In genomic region chr10:124722812-124723783, GRCh38 we compare ENCODE assay signal across 8 cellular contexts. TPM values are rescaled to one million over a fixed set of nuclear protein-coding genes. Genes with fewer than 3 reads are reported as not detected.
DNase-seq lines count a peak whose midpoint lies in the region; ATAC-seq, FAIRE-seq and TF ChIP-seq lines count a peak whose summit lies in the region.

No MANE protein-coding gene starts in this region.

- H3K4me3 ChIP-seq in ACC112 (ENCODE audit: low read depth, low read length) (no peak overlapping the region), esophagus squamous epithelium (peak overlapping the region in 1 of 4 donors; percentile 25), small intestine (ENCODE audit: low read depth in 1 of 2, low read length in 2 of 2) (no peak overlapping the region)

- H3K9me3 ChIP-seq in esophagus squamous epithelium (no peaks in the 10 kb centered on the region), small intestine (ENCODE audit: control insufficient read depth, low read depth) (no peaks in the 10 kb centered on the region)

- H3K36me3 ChIP-seq in ACC112 (ENCODE audit: insufficient read depth, low read length) (no peaks in the 10 kb centered on the region), esophagus squamous epithelium (peaks cover 0 to 12% (median 0%) of the 10 kb centered on the region in 3 donors), small intestine (ENCODE audit: control insufficient read depth in 2 of 2, insufficient read depth in 2 of 2, low read length in 2 of 2) (no peaks in the 10 kb centered on the region)

- in situ Hi-C loops in G401 (cut with HindIII; ENCODE audit: low sequenced_read_pairs) = no loop called here

- no peak for FAIRE-seq in small intestine (lab: Jason Lieb, UNC)

- H3K27ac ChIP-seq in ACC112 (ENCODE audit: low read depth, low read length) = peak overlapping the region; percentile 24; the same call in 1 of the 2 replicates
- H3K27ac ChIP-seq in esophagus squamous epithelium = peak overlapping the region; percentile 80 to 91 (median 90)
- H3K27ac ChIP-seq in small intestine (ENCODE audit: low read depth in 1 of 2, low read length in 1 of 2) = peak overlapping the region; percentile 81 to 91

- no peak overlapping the region for H2AFZ ChIP-seq in ACC112 (ENCODE audit: low read length, unreplicated experiment)

- TF ChIP-seq CTCF in esophagus squamous epithelium (IDR thresholded peaks at IDR 0.05) = no peak

- peak; percentile 65 to 76 for DNase-seq in activated CD4-positive, alpha-beta T cell treated with anti-CD3 and anti-CD28 coated beads, Interleukin-2, amount 50 U/mL, for 48 hours
- DNase-seq in esophagus squamous epithelium (lab: John Stamatoyannopoulos, UW) (no peak), small intestine (no peak), G401 (ENCODE audit: low spot score) (no peak), NCI-H524 (lab: John Stamatoyannopoulos, UW) (no peak)

- TF ChIP-seq POLR2A in esophagus squamous epithelium (IDR thresholded peaks at IDR 0.05) = peak in 2 of 4 donors; percentile 50 to 53

- H3K4me1 ChIP-seq in ACC112 (ENCODE audit: control insufficient read depth, insufficient read depth, low read length, unreplicated experiment) (peaks cover 30% of the 10 kb centered on the region), esophagus squamous epithelium (peaks cover 67 to 99% (median 83%) of the 10 kb centered on the region in 3 donors), small intestine (ENCODE audit: control insufficient read depth in 2 of 2, insufficient read depth in 1 of 2, low read depth in 1 of 2, low read length in 1 of 2) (peaks cover 28 to 53% of the 10 kb centered on the region in 2 donors)

- WGBS in esophagus squamous epithelium, 2 donors = 12 to 22% methylated on average over 5 of the region's 7 CpGs
- 36 to 43% (median 37%) methylated on average over 7 of the region's 7 CpGs for WGBS in small intestine, 3 donors

- H3K79me2 ChIP-seq in ACC112 (ENCODE audit: control insufficient read depth, insufficient read depth, low read length, unreplicated experiment) = peaks cover 6% of the 10 kb centered on the region

- H3K27me3 ChIP-seq in ACC112 (ENCODE audit: insufficient read depth, low read length) (no peaks in the 10 kb centered on the region), esophagus squamous epithelium (no peaks in the 10 kb centered on the region), small intestine (ENCODE audit: control insufficient read depth in 2 of 2, insufficient read depth in 2 of 2, low read length in 2 of 2) (no peaks in the 10 kb centered on the region)

- intact Hi-C loops in esophagus squamous epithelium (cut with DNase I) = no loop called here

- peak; percentile 69 for ATAC-seq in GM19324 (IDR thresholded peaks at IDR 0.05; ENCODE audit: low FRiP score, unreplicated experiment)
- ATAC-seq in HG03342 (IDR thresholded peaks at IDR 0.05; ENCODE audit: unreplicated experiment) = peak; percentile 59

RNA-seq across cellular contexts. Expression of gene FAM53B, which starts 21.1 kb away (rescaled TPM):
- 10 to 100 TPM; 27.4 to 54.2 (median 31.5) TPM for total RNA-seq in esophagus squamous epithelium
- 10 to 100 TPM; 15.1 to 30.2 (median 18.8) TPM for polyA plus RNA-seq in small intestine
- total RNA-seq in G401 (2014; rRNA removed; shearing (Covaris generic)) = 17.0 and 21.4 TPM in 2 replicates

Comparison
In these comparisons a context has a peak if more than half of its experiments do, and no peak if none do; other contexts are left out.
1. H3K27ac ChIP-seq: peak in every context shown above with its lines; median percentile 90 in esophagus squamous epithelium; 86 in small intestine; 24 in ACC112.
2. DNase-seq: peak in activated CD4-positive, alpha-beta T cell treated with anti-CD3 and anti-CD28 coated beads, Interleukin-2, amount 50 U/mL, for 48 hours (2 of 2); none in esophagus squamous epithelium (single experiment), small intestine (single experiment), G401 (single experiment) and NCI-H524 (0 of 2).